10 cellular contexts compared by ENCODE assay signal in the genomic region with DNA sequence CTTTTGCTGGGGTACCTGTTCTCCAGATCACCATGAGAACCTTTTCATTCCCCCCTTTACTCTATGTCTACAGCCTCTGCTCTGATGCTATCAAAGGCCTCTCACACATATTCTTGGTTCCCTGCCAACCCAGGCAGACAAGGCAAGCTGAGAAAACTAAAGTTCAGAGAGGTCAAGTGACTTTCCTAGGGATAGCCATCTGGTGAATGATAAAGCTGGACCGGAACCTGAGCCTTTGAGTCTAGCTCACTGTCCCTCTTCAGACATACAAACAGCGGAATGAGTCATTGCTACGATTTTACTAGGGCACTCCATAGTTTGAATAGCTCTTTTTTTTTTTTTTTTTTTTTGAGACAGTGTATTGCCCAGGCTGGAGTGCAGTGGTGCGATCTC.
DNase-seq lines count a peak whose midpoint lies in the region; ATAC-seq, FAIRE-seq and TF ChIP-seq lines count a peak whose summit lies in the region.
"Had no signal": no experiment of that assay in that cellular context is flagged by ENCODE, and none has a peak within 500 bp of the region (broad histone marks: within the 10 kb centered on the region; RNA-seq: fewer than 3 reads in every experiment).

No MANE protein-coding gene starts in this region.

- TF ChIP-seq RAD21 in HepG2 (CRISPR knock-in tag; IDR thresholded peaks at IDR 0.05) = no peak

- POLR2A ChIA-PET in HepG2 (lab: Yijun Ruan, JAX) = no interaction called here

- H3K36me3 ChIP-seq in ascending aorta (no peaks in the 10 kb centered on the region), HepG2 (replicated peaks in 1 of 2; ENCODE audit: control insufficient read depth in 1 of 2, insufficient read depth in 2 of 2, low read length in 2 of 2) (no peaks in the 10 kb centered on the region)

- WGBS in HepG2 (ENCODE audit: low lambda C conversion rate) = 13% methylated on average over 4 of the region's 4 CpGs

- H3K4me3 ChIP-seq in ascending aorta = no peak overlapping the region
- no peak overlapping the region for H3K4me3 ChIP-seq in HepG2 (replicated peaks in 1 of 3; ENCODE audit: insufficient read depth in 1 of 3, low read depth in 2 of 3, low read length in 3 of 3)

- no peak for TF ChIP-seq POLR2A in HepG2 (IDR thresholded peaks at IDR 0.05; ENCODE audit: insufficient read depth in 1 of 2, low read depth in 2 of 2, low read length in 2 of 2)

- CTCF ChIA-PET in HepG2 (lab: Yijun Ruan, JAX; ENCODE audit: low intra/inter-chr PET ratio, low total read pairs) = no interaction called here

- H4K20me1 ChIP-seq in HepG2 (ENCODE audit: insufficient read depth, low read length) = no peaks in the 10 kb centered on the region

- intact Hi-C loops in ascending aorta (cut with DNase I) = loop anchor here (2.0 kb wide), 2 partner anchors 15 to 63 kb away; no protein-coding TSS in a partner anchor
- intact Hi-C loops in HepG2 (cut with micrococcal nuclease; ENCODE audit: unreplicated experiment) = no loop called here

- H3K9ac ChIP-seq in HepG2 (ENCODE audit: insufficient read depth, low read depth, low read length) = no peak overlapping the region

- no peak for TF ChIP-seq EP300 in HepG2 (IDR thresholded peaks at IDR 0.05; ENCODE audit: low read depth in 2 of 2, low read length in 2 of 2)
- TF ChIP-seq EP300 in HepG2 (CRISPR knock-in tag; IDR thresholded peaks at IDR 0.05; ENCODE audit: borderline replicate concordance) = no peak

- BruUV-seq in HepG2 (replicated peaks; lab: Mats Ljungman, UMichigan) = no TSS peak

- FAIRE-seq in HepG2 (lab: Jason Lieb, UNC) = no peak
- FAIRE-seq: G401.6 had no signal

- in situ Hi-C loops in HepG2 (cut with HindIII; ENCODE audit: extremely low pct_ligation_motif_present, low pct_unique_long_range_greater_than_20kb) = no loop called here

- peak; percentile 63 for ATAC-seq in HepG2

- DNase-seq in AG08395 (ENCODE audit: low spot score) (peak; percentile 70), NCI-H1092 (lab: John Stamatoyannopoulos, UW) (peak; percentile 92), ascending aorta (ENCODE audit: low spot score in 2 of 2) (no peak), HepG2 (ENCODE audit: low spot score) (peak; percentile 61), GM10266 (ENCODE audit: extremely low spot score) (no peak), A172 (ENCODE audit: low spot score) (no peak), T-helper 2 cell (no peak), kidney tubule cell (ENCODE audit: low spot score) (no peak)
- DNase-seq: activated T-cell treated with anti-CD3 and anti-CD28 coated beads, Interleukin-2, amount 50 U/mL, for 72 hours had no signal

- TF ChIP-seq CTCF in ascending aorta (IDR thresholded peaks at IDR 0.05) = no peak
- no peak for TF ChIP-seq CTCF in HepG2 (CRISPR knock-in tag; IDR thresholded peaks at IDR 0.05)
- TF ChIP-seq CTCF in GM10266 (IDR thresholded peaks at IDR 0.05; ENCODE audit: control insufficient read depth, insufficient read depth, low read depth, missing control alignments) = no peak

- H3K27ac ChIP-seq in ascending aorta (peak overlapping the region; percentile 36 to 42), HepG2 (ENCODE audit: extremely low read length, insufficient read depth, low read length) (no peak overlapping the region)

- H3K4me2 ChIP-seq in HepG2 (ENCODE audit: low read depth, low read length) = no peak overlapping the region

- H3K79me2 ChIP-seq in HepG2 (ENCODE audit: insufficient read depth, low read length) = no peaks in the 10 kb centered on the region

- peaks cover 4 to 21% of the 10 kb centered on the region in 2 donors for H3K4me1 ChIP-seq in ascending aorta
- peaks cover 10% of the 10 kb centered on the region for H3K4me1 ChIP-seq in HepG2 (ENCODE audit: insufficient read depth, low read length)

- no peak overlapping the region for H2AFZ ChIP-seq in HepG2 (ENCODE audit: low read length)

- H3K9me3 ChIP-seq in ascending aorta (no peaks in the 10 kb centered on the region), HepG2 (ENCODE audit: low read length) (no peaks in the 10 kb centered on the region)

- H3K27me3 ChIP-seq in ascending aorta = no peaks in the 10 kb centered on the region
- H3K27me3 ChIP-seq in HepG2 (ENCODE audit: control insufficient read depth in 1 of 2, insufficient read depth in 2 of 2, low read length in 2 of 2) = peaks cover 0 to 6% of the 10 kb centered on the region in 2 experiments; a peak in 1 of 5 replicates

TF ChIP-seq in HepG2, 621 proteins besides CTCF, POLR2A, EP300 and RAD21:
- TF ChIP-seq ZBTB33 (CRISPR knock-in tag; IDR thresholded peaks at IDR 0.05) = no peak
- TF ChIP-seq FOSL2 (CRISPR knock-in tag; IDR thresholded peaks at IDR 0.05) = peak; percentile 64
- 0 out of 2 replicates have a peak, but pooled peaks have one; percentile 8 for TF ChIP-seq NR2F6 (IDR thresholded peaks at IDR 0.05)
- 0 out of 2 replicates have a peak, but pooled peaks have one; percentile 20 for TF ChIP-seq NR2F6 (CRISPR knock-in tag; IDR thresholded peaks at IDR 0.05)
- no peak for TF ChIP-seq GABPA (IDR thresholded peaks at IDR 0.05; ENCODE audit: low read depth, low read length)
- TF ChIP-seq GABPA (CRISPR knock-in tag; IDR thresholded peaks at IDR 0.05; ENCODE audit: low read depth) = peak; percentile 32; the same call in 1 of the 2 replicates
- TF ChIP-seq, protein P1, sequence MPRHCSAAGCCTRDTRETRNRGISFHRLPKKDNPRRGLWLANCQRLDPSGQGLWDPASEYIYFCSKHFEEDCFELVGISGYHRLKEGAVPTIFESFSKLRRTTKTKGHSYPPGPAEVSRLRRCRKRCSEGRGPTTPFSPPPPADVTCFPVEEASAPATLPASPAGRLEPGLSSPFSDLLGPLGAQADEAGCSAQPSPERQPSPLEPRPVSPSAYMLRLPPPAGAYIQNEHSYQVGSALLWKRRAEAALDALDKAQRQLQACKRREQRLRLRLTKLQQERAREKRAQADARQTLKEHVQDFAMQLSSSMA (CRISPR knock-in tag; IDR thresholded peaks at IDR 0.05) = no peak
- TF ChIP-seq ETV5 (CRISPR knock-in tag; IDR thresholded peaks at IDR 0.05; ENCODE audit: borderline replicate concordance) = peak; percentile 25; the same call in 1 of the 2 replicates
- no peak for TF ChIP-seq ZNF383 (CRISPR knock-in tag; IDR thresholded peaks at IDR 0.05; ENCODE audit: borderline replicate concordance)
- no peak for TF ChIP-seq KDM1A (CRISPR knock-in tag; IDR thresholded peaks at IDR 0.05)
- 0 out of 2 replicates have a peak, but pooled peaks have one; percentile 17 for TF ChIP-seq ZNF792 (CRISPR knock-in tag; IDR thresholded peaks at IDR 0.05)

Comparison
In these comparisons a context has a peak if more than half of its experiments do, and no peak if none do; other contexts are left out.
1. DNase-seq: peak in AG08395 (single experiment), NCI-H1092 (single experiment) and HepG2 (single experiment); none in ascending aorta (0 of 2), GM10266 (single experiment), A172 (single experiment), T-helper 2 cell (0 of 5) and kidney tubule cell (single experiment).